ENCODE assay signal across 9 cellular contexts in genomic region chr20:46324960-46325703, GRCh38. TPM values are rescaled to one million over a fixed set of nuclear protein-coding genes. Genes with fewer than 3 reads are reported as not detected.
DNase-seq lines count a peak whose midpoint lies in the region; ATAC-seq and TF ChIP-seq lines count a peak whose summit lies in the region.
"Had no signal": no experiment of that assay in that cellular context is flagged by ENCODE, and none has a peak within 500 bp of the region (broad histone marks: within the 10 kb centered on the region; RNA-seq: fewer than 3 reads in every experiment).

No MANE protein-coding gene starts in this region.

- no peak overlapping the region for H3K4me3 ChIP-seq in naive thymus-derived CD4-positive, alpha-beta T cell (ENCODE audit: low read length)
- no peak overlapping the region for H3K4me3 ChIP-seq in spleen

- TF ChIP-seq RAD21 in Ishikawa (IDR thresholded peaks at IDR 0.05; ENCODE audit: low read depth) = peak; percentile 35; the same call in 1 of the 2 replicates

- no peaks in the 10 kb centered on the region for H3K4me1 ChIP-seq in naive thymus-derived CD4-positive, alpha-beta T cell (ENCODE audit: control insufficient read depth in 2 of 2, insufficient read depth in 2 of 2, low read length in 2 of 2)
- H3K4me1 ChIP-seq in spleen = no peaks in the 10 kb centered on the region

- no peak for ATAC-seq in activated CD8-positive, alpha-beta T cell treated with anti-CD3 and anti-CD28 coated beads for 36 hours
- peak; percentile 47 for ATAC-seq in naive thymus-derived CD4-positive, alpha-beta T cell
- ATAC-seq in HG03469 (IDR thresholded peaks at IDR 0.05; ENCODE audit: unreplicated experiment) = no peak

- H3K4me1 Mint-ChIP-seq in activated CD8-positive, alpha-beta T cell treated with anti-CD3 and anti-CD28 coated beads for 36 hours (ENCODE audit: low read depth) = no peaks in the 10 kb centered on the region
- peaks cover 0 to 5% (median 0%) of the 10 kb centered on the region in 7 donors for H3K4me1 Mint-ChIP-seq in naive thymus-derived CD4-positive, alpha-beta T cell

- POLR2A ChIA-PET in activated CD8-positive, alpha-beta T cell treated with anti-CD3 and anti-CD28 coated beads for 36 hours (lab: Charles Lee) = no interaction called here
- POLR2A ChIA-PET in naive thymus-derived CD4-positive, alpha-beta T cell (lab: Charles Lee) = no interaction called here

- peaks cover 13% of the 10 kb centered on the region for H3K27me3 Mint-ChIP-seq in activated CD8-positive, alpha-beta T cell treated with anti-CD3 and anti-CD28 coated beads for 36 hours
- H3K27me3 Mint-ChIP-seq in naive thymus-derived CD4-positive, alpha-beta T cell = peaks cover 15 to 27% (median 16%) of the 10 kb centered on the region in 5 donors

- no peak for TF ChIP-seq POLR2A in spleen (IDR thresholded peaks at IDR 0.05)

- TF ChIP-seq CTCF in activated CD8-positive, alpha-beta T cell treated with anti-CD3 and anti-CD28 coated beads for 36 hours (IDR thresholded peaks at IDR 0.05) = no peak
- TF ChIP-seq CTCF in spleen (IDR thresholded peaks at IDR 0.05 in 8 of 11, conservative IDR thresholded peaks at IDR 0.05 in 3 of 11) = peak in 4 of 11 experiments; percentile 11 to 29 (median 26)

- H3K9me3 Mint-ChIP-seq in activated CD8-positive, alpha-beta T cell treated with anti-CD3 and anti-CD28 coated beads for 36 hours = no peaks in the 10 kb centered on the region
- H3K9me3 Mint-ChIP-seq in naive thymus-derived CD4-positive, alpha-beta T cell = no peaks in the 10 kb centered on the region

- H3K27me3 ChIP-seq in naive thymus-derived CD4-positive, alpha-beta T cell (ENCODE audit: control insufficient read depth in 2 of 2, insufficient read depth in 2 of 2, low read length in 2 of 2) = no peaks in the 10 kb centered on the region
- H3K27me3 ChIP-seq in spleen (replicated peaks in 1 of 7) = peaks cover 0 to 83% (median 13%) of the 10 kb centered on the region in 7 donors

- DNase-seq in NCI-H1436 (lab: John Stamatoyannopoulos, UW) (peak; percentile 49), NCI-H1436 treated with DMSO at 0.1 percent for 48 hours (lab: John Stamatoyannopoulos, UW) (no peak), spleen (no peak), GF-D8 (lab: John Stamatoyannopoulos, UW) (no peak)
- DNase-seq in activated CD8-positive, alpha-beta T cell treated with anti-CD3 and anti-CD28 coated beads for 36 hours = peak; percentile 30
- DNase-seq in naive thymus-derived CD4-positive, alpha-beta T cell = no peak

- 61 to 63% (median 62%) methylated on average over 6 of the region's 6 CpGs for WGBS in spleen, 5 donors

- TF ChIP-seq EP300 in Ishikawa (IDR thresholded peaks at IDR 0.05; ENCODE audit: borderline replicate concordance) = no peak

- CTCF ChIA-PET in activated CD8-positive, alpha-beta T cell treated with anti-CD3 and anti-CD28 coated beads for 36 hours (lab: Charles Lee) = no interaction called here
- CTCF ChIA-PET in naive thymus-derived CD4-positive, alpha-beta T cell (lab: Charles Lee) = no interaction called here

- H3K36me3 Mint-ChIP-seq in activated CD8-positive, alpha-beta T cell treated with anti-CD3 and anti-CD28 coated beads for 36 hours (ENCODE audit: low read depth) = no peaks in the 10 kb centered on the region
- H3K36me3 Mint-ChIP-seq in naive thymus-derived CD4-positive, alpha-beta T cell = no peaks in the 10 kb centered on the region

- intact Hi-C loops in activated CD8-positive, alpha-beta T cell treated with anti-CD3 and anti-CD28 coated beads for 36 hours (cut with micrococcal nuclease) = no loop called here
- intact Hi-C loops in naive thymus-derived CD4-positive, alpha-beta T cell (cut with micrococcal nuclease) = no loop called here
- intact Hi-C loops in spleen (cut with DNase I; ENCODE audit: low total_unique reads) = no loop called here

- H3K27ac Mint-ChIP-seq in activated CD8-positive, alpha-beta T cell treated with anti-CD3 and anti-CD28 coated beads for 36 hours = no peak overlapping the region
- H3K27ac Mint-ChIP-seq in naive thymus-derived CD4-positive, alpha-beta T cell = no peak overlapping the region

- H3K36me3 ChIP-seq in naive thymus-derived CD4-positive, alpha-beta T cell (ENCODE audit: control insufficient read depth in 2 of 3, insufficient read depth in 3 of 3, low read length in 3 of 3) = no peaks in the 10 kb centered on the region
- H3K36me3 ChIP-seq in spleen = no peaks in the 10 kb centered on the region

- no peak overlapping the region for H3K27ac ChIP-seq in naive thymus-derived CD4-positive, alpha-beta T cell (ENCODE audit: low read depth, low read length)
- no peak overlapping the region for H3K27ac ChIP-seq in spleen

- H3K4me3 Mint-ChIP-seq in activated CD8-positive, alpha-beta T cell treated with anti-CD3 and anti-CD28 coated beads for 36 hours = no peak overlapping the region
- no peak overlapping the region for H3K4me3 Mint-ChIP-seq in naive thymus-derived CD4-positive, alpha-beta T cell

- H3K9me3 ChIP-seq in naive thymus-derived CD4-positive, alpha-beta T cell (ENCODE audit: control insufficient read depth in 2 of 3, low read length in 3 of 3) = no peaks in the 10 kb centered on the region
- H3K9me3 ChIP-seq in spleen = no peaks in the 10 kb centered on the region

TF ChIP-seq in Ishikawa, 13 proteins besides CTCF, POLR2A, EP300 and RAD21:
- TF ChIP-seq CEBPB (IDR thresholded peaks at IDR 0.05) (no peak), USF1 (IDR thresholded peaks at IDR 0.05) (no peak)

RNA-seq across cellular contexts. Expression of gene CDH22, which starts 16.8 kb away (rescaled TPM):
- not detected for total RNA-seq in activated CD8-positive, alpha-beta T cell treated with anti-CD3 and anti-CD28 coated beads for 36 hours
- not detected for total RNA-seq in naive thymus-derived CD4-positive, alpha-beta T cell
- polyA plus RNA-seq in naive thymus-derived CD4-positive, alpha-beta T cell = not detected
- not detected for total RNA-seq in spleen
- polyA plus RNA-seq in spleen = not detected
- total RNA-seq: T-helper 2 cell treated with Interferon-gamma antibody and Interleukin-4, amounts not matched to agents 100 ng/mL and 5 ng/mL, for 36 hours had no signal

Comparison
In these comparisons a context has a peak if more than half of its experiments do, and no peak if none do; other contexts are left out.
1. DNase-seq: peak in NCI-H1436 (single experiment) and activated CD8-positive, alpha-beta T cell treated with anti-CD3 and anti-CD28 coated beads for 36 hours (single experiment); none in NCI-H1436 treated with DMSO at 0.1 percent for 48 hours (single experiment), naive thymus-derived CD4-positive, alpha-beta T cell (0 of 9), spleen (single experiment) and GF-D8 (single experiment).